ENCODE assay signal across 1 cellular context in genomic region chr9:133264235-133264764, GRCh38.
A peak's percentile ranks its signal among the peaks of the same experiment; 100 is the strongest.
TF ChIP-seq lines count a peak whose summit lies in the region.

No MANE protein-coding gene starts in this region.

TF ChIP-seq in K562, 482 proteins besides CTCF, POLR2A, EP300 and RAD21 (continued from another document):
- peak; percentile 98 for TF ChIP-seq ZBTB33 (CRISPR knock-in tag; IDR thresholded peaks at IDR 0.05)
- no peak for TF ChIP-seq ZEB2 (IDR thresholded peaks at IDR 0.05)
- TF ChIP-seq MGA (IDR thresholded peaks at IDR 0.05), result no peak
- TF ChIP-seq ZNF766 (CRISPR knock-in tag; conservative IDR thresholded peaks at IDR 0.05), result no peak
- no peak for TF ChIP-seq DMBX1 (CRISPR knock-in tag; IDR thresholded peaks at IDR 0.05; ENCODE audit: borderline replicate concordance)
- TF ChIP-seq BRF1 (IDR thresholded peaks at IDR 0.05; ENCODE audit: borderline replicate concordance, extremely low read depth, insufficient read length), result no peak
- TF ChIP-seq CHD4 (IDR thresholded peaks at IDR 0.05; ENCODE audit: insufficient read depth, insufficient replicate concordance, low read depth, low read length, poor library complexity, severe bottlenecking), result peak; percentile 41
- no peak for TF ChIP-seq DACH1 (IDR thresholded peaks at IDR 0.05; ENCODE audit: partially characterized antibody)
- no peak for TF ChIP-seq ESRRB (CRISPR knock-in tag; IDR thresholded peaks at IDR 0.05; ENCODE audit: borderline replicate concordance)
- TF ChIP-seq HMGXB4 (CRISPR knock-in tag; IDR thresholded peaks at IDR 0.05), result no peak
- TF ChIP-seq TRIM28 (IDR thresholded peaks at IDR 0.05), result 0 out of 2 replicates have a peak, but pooled peaks have one; percentile 38
- TF ChIP-seq TRIM24 (IDR thresholded peaks at IDR 0.05), result 0 out of 4 replicates have a peak, but pooled peaks of 1 of the 2 experiments have one; percentile 9
- TF ChIP-seq E2F6 (IDR thresholded peaks at IDR 0.05; ENCODE audit: borderline replicate concordance in 1 of 2, extremely low read depth in 1 of 2, insufficient read depth in 1 of 2, insufficient read length in 1 of 2, low read depth in 1 of 2, low read length in 1 of 2, poor library complexity in 1 of 2, severe bottlenecking in 1 of 2), result peak in 1 of 2 experiments; percentile 8
